Comparison of ENCODE assay signal across 8 cellular contexts in the genomic region with DNA sequence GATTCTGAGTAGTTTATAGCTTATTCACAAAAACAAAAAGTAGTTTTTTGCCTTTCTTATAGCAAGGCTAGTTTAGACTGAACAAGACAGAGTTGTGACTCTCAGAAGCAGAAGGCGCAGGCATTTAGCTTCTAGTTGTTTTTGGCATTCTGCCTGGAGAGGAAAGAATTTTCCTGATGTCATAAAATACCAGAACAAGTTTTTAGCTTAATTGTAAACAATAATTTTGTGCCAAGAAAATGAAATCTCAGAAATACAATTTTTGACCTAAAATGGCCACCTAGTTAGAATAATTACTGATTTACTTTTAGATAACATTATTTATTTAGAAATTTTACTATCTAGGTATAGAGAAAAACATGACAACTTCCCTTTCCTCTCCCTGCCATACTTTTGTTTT. TPM values are rescaled to one million over a fixed set of nuclear protein-coding genes. Genes with fewer than 3 reads are reported as not detected.
A peak's percentile ranks its signal among the peaks of the same experiment; 100 is the strongest.
DNase-seq lines count a peak whose midpoint lies in the region; ATAC-seq and TF ChIP-seq lines count a peak whose summit lies in the region.

No MANE protein-coding gene starts in this region.

- H3K36me3 Mint-ChIP-seq in activated B cell treated with CpG ODN at 0.5 μM for 24 hours (ENCODE audit: low read depth) = peaks cover 7% of the 10 kb centered on the region

- DNase-seq in DMS 273 (lab: John Stamatoyannopoulos, UW; ENCODE audit: unreplicated experiment) = peak; percentile 90
- DNase-seq in activated B cell treated with CpG ODN at 0.5 μM for 24 hours = no peak
- DNase-seq in foreskin fibroblast = peak; percentile 58 to 86
- DNase-seq in ovary = peak in 3 of 5 donors; percentile 28 to 48 (median 45)
- no peak for DNase-seq in NCI-H2107 (lab: John Stamatoyannopoulos, UW)
- DNase-seq in activated naive CD4-positive, alpha-beta T cell treated with Interleukin-2 at 50 U/mL for 16 hours = no peak

- no peaks in the 10 kb centered on the region for H3K27me3 ChIP-seq in ovary

- TF ChIP-seq CTCF in activated B cell treated with CpG ODN at 0.5 μM for 24 hours (IDR thresholded peaks at IDR 0.05) = no peak
- no peak for TF ChIP-seq CTCF in foreskin fibroblast (IDR thresholded peaks at IDR 0.05; ENCODE audit: low read depth, low read length)
- TF ChIP-seq CTCF in ovary (IDR thresholded peaks at IDR 0.05) = no peak

- H3K4me3 Mint-ChIP-seq in activated B cell treated with CpG ODN at 0.5 μM for 24 hours = peak overlapping the region; percentile 92

- H3K4me1 ChIP-seq in ovary (ENCODE audit: insufficient read depth) = no peaks in the 10 kb centered on the region

- H3K27ac ChIP-seq in KOPT-K1 (ENCODE audit: low read depth, low read length, poor library complexity, severe bottlenecking) = peak overlapping the region; percentile 85
- H3K27ac ChIP-seq in ovary = peak overlapping the region; percentile 72 to 84

- intact Hi-C loops in activated B cell treated with CpG ODN at 0.5 μM for 24 hours (cut with micrococcal nuclease) = loop anchor here (2.0 to 10.0 kb wide), 3 partner anchors 109 to 1931 kb away; a partner anchor contains a TSS
- intact Hi-C loops in ovary (cut with DNase I) = loop anchor here in 1 of 4 donors (2.0 kb wide), 1 partner anchor 27 kb away; a partner anchor contains a TSS

- H3K9me3 ChIP-seq in KOPT-K1 (ENCODE audit: insufficient read depth, low read length, poor library complexity, severe bottlenecking) (no peaks in the 10 kb centered on the region), ovary (no peaks in the 10 kb centered on the region)

- TF ChIP-seq EP300 in ovary (IDR thresholded peaks at IDR 0.05) = no peak

- POLR2A ChIA-PET in activated B cell treated with CpG ODN at 0.5 μM for 24 hours (lab: Charles Lee) = interaction anchor here (1.0 to 7.2 kb wide), 5 partner anchors 27 to 324 kb away, joined by 3 to 355 read pairs (median 6); a partner anchor contains a TSS

- H3K4me3 ChIP-seq in foreskin fibroblast (ENCODE audit: low read depth in 1 of 2, low read length in 2 of 2) (peak overlapping the region; percentile 74 to 76), ovary (peak overlapping the region; percentile 64)

- H3K36me3 ChIP-seq in KOPT-K1 (ENCODE audit: insufficient read depth, low read length) (no peaks in the 10 kb centered on the region), ovary (no peaks in the 10 kb centered on the region)

- H3K27ac Mint-ChIP-seq in activated B cell treated with CpG ODN at 0.5 μM for 24 hours = peak overlapping the region; percentile 7

- CTCF ChIA-PET in activated B cell treated with CpG ODN at 0.5 μM for 24 hours (lab: Charles Lee) = interaction anchor here (0.8 to 2.4 kb wide), 2 partner anchors 27 to 44 kb away, joined by 5 to 11 read pairs; a partner anchor contains a TSS

- H3K27me3 Mint-ChIP-seq in activated B cell treated with CpG ODN at 0.5 μM for 24 hours = peaks cover 2% of the 10 kb centered on the region

- WGBS in ovary, 3 donors = 0% methylated on average over 1 of the region's 1 CpG

- ATAC-seq in activated B cell treated with CpG ODN at 0.5 μM for 24 hours (ENCODE audit: low read depth) (no peak), HG03097 (IDR thresholded peaks at IDR 0.05; ENCODE audit: low FRiP score, unreplicated experiment) (no peak)

- no peak for TF ChIP-seq POLR2A in ovary (IDR thresholded peaks at IDR 0.05)

- H3K4me1 Mint-ChIP-seq in activated B cell treated with CpG ODN at 0.5 μM for 24 hours = peaks cover 48% of the 10 kb centered on the region

- no peaks in the 10 kb centered on the region for H3K9me3 Mint-ChIP-seq in activated B cell treated with CpG ODN at 0.5 μM for 24 hours

RNA-seq across cellular contexts. Expression of a gene that starts 1.0 kb away (rescaled TPM):
- 9.9 and 11.9 TPM in 2 replicates for total RNA-seq in activated B cell treated with CpG ODN at 0.5 μM for 24 hours
- total RNA-seq in ovary = 10 to 100 TPM; 20.2 to 48.6 (median 23.8) TPM
- polyA plus RNA-seq in ovary = 10 to 100 TPM; 18.7 to 33.9 TPM

RNA-seq across cellular contexts. Expression of a gene that starts 26.9 kb away (rescaled TPM):
- 259 and 282 TPM in 2 replicates for total RNA-seq in activated B cell treated with CpG ODN at 0.5 μM for 24 hours
- 100 to 1,000 TPM in 5 of 7 donors, 10 to 100 TPM in 2; 95.6 to 169 (median 149) TPM for total RNA-seq in ovary
- polyA plus RNA-seq in ovary = 100 to 1,000 TPM in 1 of 2 donors, 10 to 100 TPM in 1; 78.8 to 106 TPM

RNA-seq across cellular contexts. Expression of a gene that starts 40.0 kb away (rescaled TPM):
- total RNA-seq in activated B cell treated with CpG ODN at 0.5 μM for 24 hours (not detected in 2 replicates), ovary (1 to 10 TPM; 1.8 to 5.7 (median 3.3) TPM)
- 1 to 10 TPM; 2.1 to 2.7 TPM for polyA plus RNA-seq in ovary

Comparison
In these comparisons a context has a peak if more than half of its experiments do, and no peak if none do; other contexts are left out.
1. DNase-seq: peak in DMS 273 (single experiment), foreskin fibroblast (2 of 2) and ovary (3 of 5); none in activated B cell treated with CpG ODN at 0.5 μM for 24 hours (single experiment), NCI-H2107 (single experiment) and activated naive CD4-positive, alpha-beta T cell treated with Interleukin-2 at 50 U/mL for 16 hours (single experiment).